ENCODE assay signal across 8 cellular contexts in the genomic region with DNA sequence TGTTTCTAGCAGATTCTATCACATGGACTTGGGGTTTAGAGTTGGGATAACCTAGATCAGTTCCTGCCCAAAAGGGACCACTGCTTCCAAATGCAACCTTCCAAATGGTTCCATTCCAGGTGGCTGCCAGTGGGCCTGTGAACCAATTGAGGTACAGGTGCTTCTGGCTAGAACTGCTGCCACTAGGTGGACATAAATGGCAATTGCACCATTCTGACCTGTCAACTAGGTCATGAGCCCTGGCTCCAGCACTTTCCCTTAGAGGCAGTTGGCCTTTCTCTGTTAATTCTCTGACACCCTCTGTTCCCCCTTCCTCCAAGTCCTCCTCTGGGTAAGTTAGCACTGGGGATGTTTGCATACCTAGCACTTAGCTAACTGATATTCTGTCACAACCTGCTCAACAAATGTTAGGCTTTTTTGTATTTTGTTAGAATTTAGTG. TPM values are rescaled to one million over a fixed set of nuclear protein-coding genes. Genes with fewer than 3 reads are reported as not detected.
DNase-seq lines count a peak whose midpoint lies in the region; ATAC-seq and TF ChIP-seq lines count a peak whose summit lies in the region.

No MANE protein-coding gene starts in this region.

- H3K27ac Mint-ChIP-seq in Caco-2 (ENCODE audit: unreplicated experiment), result no peak overlapping the region

- ATAC-seq in GM21390 (IDR thresholded peaks at IDR 0.05; ENCODE audit: unreplicated experiment), result peak; percentile 81
- peak; percentile 82 for ATAC-seq in left colon

- CTCF ChIA-PET in Caco-2 (lab: Charles Lee), result interaction anchor here (1.2 to 1.3 kb wide), 2 partner anchors 32 to 102 kb away, joined by 3 to 6 read pairs; partner anchors contain the start of genes NANS and TRMO

- no peaks in the 10 kb centered on the region for H3K9me3 ChIP-seq in Caco-2

- no peaks in the 10 kb centered on the region for H3K36me3 ChIP-seq in Caco-2 (ENCODE audit: control insufficient read depth, insufficient read depth, low read length)

- H3K4me3 ChIP-seq in Caco-2 (ENCODE audit: low read depth, low read length) (no peak overlapping the region), LNCaP clone FGC (ENCODE audit: low read depth, low read length) (no peak overlapping the region)

- H3K4me3 Mint-ChIP-seq in Caco-2 (ENCODE audit: unreplicated experiment), result no peak overlapping the region

- H3K27me3 ChIP-seq in Caco-2 (replicated peaks; ENCODE audit: control insufficient read depth, insufficient read depth, low read length), result no peaks in the 10 kb centered on the region

- intact Hi-C loops in Caco-2 (cut with micrococcal nuclease; ENCODE audit: unreplicated experiment), result loop anchor here (1.0 to 2.0 kb wide), 2 partner anchors 31 to 244 kb away; no protein-coding TSS in a partner anchor
- intact Hi-C loops in left colon (cut with DNase I, micrococcal nuclease), result no loop called here

- no peaks in the 10 kb centered on the region for H3K9me3 Mint-ChIP-seq in Caco-2 (ENCODE audit: unreplicated experiment)

- TF ChIP-seq CTCF in Caco-2 (IDR thresholded peaks at IDR 0.05; ENCODE audit: insufficient read depth in 1 of 2, low read depth in 1 of 2, low read length in 1 of 2, severe bottlenecking in 1 of 2, unreplicated experiment in 1 of 2), result peak; percentile 74 to 76
- TF ChIP-seq CTCF in LNCaP clone FGC (IDR thresholded peaks at IDR 0.05; ENCODE audit: control insufficient read depth, extremely low read depth, insufficient read depth), result peak; percentile 81

- DNase-seq in Caco-2 (peak; percentile 70 to 77), LNCaP clone FGC (ENCODE audit: low read depth) (peak; percentile 27), SW 1271 (lab: John Stamatoyannopoulos, UW) (peak; percentile 12 to 59), amniotic epithelial cell (ENCODE audit: low read depth) (peak; percentile 7), left colon (peak; percentile 27 to 31), dedifferentiated amniotic fluid mesenchymal stem cell (ENCODE audit: extremely low spot score) (no peak)
- DNase-seq in stimulated activated CD8-positive, alpha-beta memory T cell treated with anti-CD3 and anti-CD28 coated beads, Interleukin-4, amount 100 ng/mL, for 24 hours (ENCODE audit: low read depth), result peak; percentile 17

- no peaks in the 10 kb centered on the region for H3K4me1 ChIP-seq in Caco-2

- no peaks in the 10 kb centered on the region for H3K36me3 Mint-ChIP-seq in Caco-2 (ENCODE audit: insufficient read depth, unreplicated experiment)

- H3K27me3 Mint-ChIP-seq in Caco-2 (ENCODE audit: insufficient read depth, unreplicated experiment), result peaks cover 6% of the 10 kb centered on the region

- POLR2A ChIA-PET in Caco-2 (lab: Charles Lee), result no interaction called here

- no peaks in the 10 kb centered on the region for H3K4me1 Mint-ChIP-seq in Caco-2 (ENCODE audit: low read depth, unreplicated experiment)

- BruUV-seq in Caco-2 (replicated peaks; lab: Mats Ljungman, UMichigan), result no TSS peak

RNA-seq across cellular contexts. Expression of gene HEMGN, which starts 16.6 kb away (rescaled TPM):
- not detected in 2 replicates for total RNA-seq in Caco-2 (2022)
- not detected for total RNA-seq in left colon

RNA-seq across cellular contexts. Expression of gene ANP32B, which starts 28.6 kb away (rescaled TPM):
- total RNA-seq in Caco-2 (2022) (299 and 317 TPM in 2 replicates), left colon (100 to 1,000 TPM in 1 of 2 donors, 10 to 100 TPM in 1; 98.2 to 137 TPM)

RNA-seq across cellular contexts. Expression of gene TRMO, which starts 32.3 kb away (rescaled TPM):
- total RNA-seq in Caco-2 (2022) (10.0 and 15.2 TPM in 2 replicates), left colon (10 to 100 TPM; 14.0 to 15.0 TPM)
